ENCODE assay signal across 9 cellular contexts in the genomic region with DNA sequence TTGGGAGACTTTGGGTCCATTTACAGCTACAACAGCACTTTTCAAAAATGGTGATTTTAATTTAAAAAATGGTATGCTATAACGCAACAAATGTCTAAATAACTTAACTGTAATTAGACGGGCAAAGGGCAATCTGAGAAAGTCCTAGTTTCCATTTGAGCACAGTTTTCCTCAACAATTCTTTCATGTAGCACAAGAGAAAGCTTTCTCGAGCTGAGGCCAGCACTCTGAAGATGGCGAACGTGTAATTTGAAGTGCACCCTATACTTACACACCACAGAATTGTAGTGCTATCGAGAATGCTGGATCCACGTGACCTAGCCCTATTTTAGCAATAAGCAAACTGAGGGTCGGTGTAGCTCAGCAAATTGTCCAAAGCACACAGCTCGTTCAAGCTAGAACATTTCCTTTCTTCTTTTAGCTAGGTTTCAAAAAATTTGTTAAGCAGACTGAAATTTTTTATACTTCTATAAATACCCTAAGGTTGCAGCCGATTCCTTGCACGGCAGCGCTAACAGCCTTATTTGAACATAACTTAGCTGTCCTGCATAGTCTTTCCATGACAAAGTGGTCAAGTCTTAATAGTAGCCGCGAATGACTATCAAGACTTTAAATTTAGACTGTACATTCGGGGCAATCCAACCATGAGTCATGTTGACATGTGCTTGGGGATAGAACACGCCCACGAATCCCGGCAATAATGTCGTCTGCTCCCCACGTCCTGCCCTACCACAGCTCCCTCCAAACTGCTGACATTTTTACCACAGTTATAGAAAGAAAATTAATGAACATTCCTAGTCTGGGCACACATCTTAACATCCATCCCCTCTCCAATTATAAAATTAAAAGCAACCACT. TPM values are rescaled to one million over a fixed set of nuclear protein-coding genes. Genes with fewer than 3 reads are reported as not detected.
DNase-seq lines count a peak whose midpoint lies in the region; ATAC-seq and TF ChIP-seq lines count a peak whose summit lies in the region.
"Had no signal": no experiment of that assay in that cellular context is flagged by ENCODE, and none has a peak within 500 bp of the region (broad histone marks: within the 10 kb centered on the region; RNA-seq: fewer than 3 reads in every experiment).

No MANE protein-coding gene starts in this region.

- H3K9me3 ChIP-seq in psoas muscle (no peaks in the 10 kb centered on the region), HAP-1 (no peaks in the 10 kb centered on the region)
- H3K9me3 ChIP-seq: ovary had no signal

- intact Hi-C loops in psoas muscle (cut with DNase I): loop anchor here in 1 of 2 donors (10.0 kb wide), 2 partner anchors 300 to 540 kb away; no protein-coding TSS in a partner anchor

- H3K27ac ChIP-seq in psoas muscle: peak overlapping the region; percentile 100

- H3K36me3 ChIP-seq in psoas muscle (ENCODE audit: insufficient read depth in 1 of 2, low read depth in 1 of 2) (peaks cover 0 to 40% of the 10 kb centered on the region in 2 donors), HAP-1 (replicated peaks) (peaks cover 42% of the 10 kb centered on the region)
- H3K36me3 ChIP-seq: ovary had no signal

- no peak for TF ChIP-seq CTCF in fibroblast of pulmonary artery (IDR thresholded peaks at IDR 0.05; ENCODE audit: low read length, missing control alignments)
- no peak for TF ChIP-seq CTCF in psoas muscle (IDR thresholded peaks at IDR 0.05)

- DNase-seq in HCEC 1CT (peak; percentile 96), fibroblast of pulmonary artery (ENCODE audit: low read depth) (peak; percentile 89), psoas muscle (peak; percentile 39 to 64), HAP-1 (ENCODE audit: low spot score in 2 of 2) (no peak), NOMO-1 treated with dmso at 0.1 percent for 144 hours (lab: John Stamatoyannopoulos, UW; ENCODE audit: unreplicated experiment) (no peak)
- no peak for DNase-seq in activated CD4-positive, alpha-beta memory T cell treated with anti-CD3 and anti-CD28 coated beads, Interleukin-2, amount 10 ng/mL, durations not matched to agents 7 days and 5 days

- H3K4me3 ChIP-seq in fibroblast of pulmonary artery (replicated peaks; ENCODE audit: low read depth, low read length) (no peak overlapping the region), psoas muscle (peak overlapping the region; percentile 6), HAP-1 (no peak overlapping the region)
- H3K4me3 ChIP-seq: ovary had no signal

- POLR2A ChIA-PET in activated CD4-positive, alpha-beta memory T cell treated with anti-CD3 and anti-CD28 coated beads, Interleukin-2, amount 10 ng/mL, durations not matched to agents 7 days and 5 days (lab: Charles Lee): interaction anchor here (0.8 to 7.3 kb wide), 23 partner anchors 9 to 578 kb away, joined by 3 to 164 read pairs (median 4); a partner anchor contains a TSS

- peaks cover 51% of the 10 kb centered on the region for H3K4me1 Mint-ChIP-seq in activated CD4-positive, alpha-beta memory T cell treated with anti-CD3 and anti-CD28 coated beads, Interleukin-2, amount 10 ng/mL, durations not matched to agents 7 days and 5 days

- H3K4me1 ChIP-seq in psoas muscle (peaks cover 55% of the 10 kb centered on the region), HAP-1 (no peaks in the 10 kb centered on the region)

- peak overlapping the region; percentile 58 for H3K27ac Mint-ChIP-seq in activated CD4-positive, alpha-beta memory T cell treated with anti-CD3 and anti-CD28 coated beads, Interleukin-2, amount 10 ng/mL, durations not matched to agents 7 days and 5 days

- peak overlapping the region; percentile 7 for H3K4me3 Mint-ChIP-seq in activated CD4-positive, alpha-beta memory T cell treated with anti-CD3 and anti-CD28 coated beads, Interleukin-2, amount 10 ng/mL, durations not matched to agents 7 days and 5 days

- H3K27me3 ChIP-seq in psoas muscle (ENCODE audit: insufficient read depth in 3 of 3, low read length in 2 of 3) (no peaks in the 10 kb centered on the region), HAP-1 (ENCODE audit: low read depth) (no peaks in the 10 kb centered on the region)
- H3K27me3 ChIP-seq: ovary had no signal

- WGBS in psoas muscle, 3 donors: 41 to 49% (median 43%) methylated on average over 20 of the region's 20 CpGs

- H3K9me3 Mint-ChIP-seq in activated CD4-positive, alpha-beta memory T cell treated with anti-CD3 and anti-CD28 coated beads, Interleukin-2, amount 10 ng/mL, durations not matched to agents 7 days and 5 days: no peaks in the 10 kb centered on the region

- no peaks in the 10 kb centered on the region for H3K27me3 Mint-ChIP-seq in activated CD4-positive, alpha-beta memory T cell treated with anti-CD3 and anti-CD28 coated beads, Interleukin-2, amount 10 ng/mL, durations not matched to agents 7 days and 5 days

- CTCF ChIA-PET in activated CD4-positive, alpha-beta memory T cell treated with anti-CD3 and anti-CD28 coated beads, Interleukin-2, amount 10 ng/mL, durations not matched to agents 7 days and 5 days (lab: Charles Lee): interaction anchor here (1.0 to 1.2 kb wide), 3 partner anchors 8 to 33 kb away, joined by 4 read pairs; no protein-coding TSS in a partner anchor

- ATAC-seq in psoas muscle (peak; percentile 72 to 78 (median 75)), GM21619 (IDR thresholded peaks at IDR 0.05; ENCODE audit: unreplicated experiment) (no peak), HG03045 (IDR thresholded peaks at IDR 0.05; ENCODE audit: unreplicated experiment) (no peak)

- in situ Hi-C loops in HAP-1 (cut with MboI; ENCODE audit: low sequenced_read_pairs): loop anchor here (25.0 kb wide), 1 partner anchor 588 kb away; no protein-coding TSS in a partner anchor

- H3K36me3 Mint-ChIP-seq in activated CD4-positive, alpha-beta memory T cell treated with anti-CD3 and anti-CD28 coated beads, Interleukin-2, amount 10 ng/mL, durations not matched to agents 7 days and 5 days (ENCODE audit: low read depth): peaks cover 59% of the 10 kb centered on the region

RNA-seq across cellular contexts. Expression of a gene that starts 10.0 kb away (rescaled TPM):
- 100 to 1,000 TPM; 220 to 228 TPM for total RNA-seq in activated CD4-positive, alpha-beta memory T cell treated with anti-CD3 and anti-CD28 coated beads, Interleukin-2, amount 10 ng/mL, durations not matched to agents 7 days and 5 days
- total RNA-seq in psoas muscle: 100 to 1,000 TPM in 3 of 4 donors, 10 to 100 TPM in 1; 30.4 to 296 (median 173) TPM
- polyA plus RNA-seq in psoas muscle: 100 to 1,000 TPM in 2 of 3 donors, 10 to 100 TPM in 1; 94.1 to 138 (median 109) TPM

Comparison
In these comparisons a context has a peak if more than half of its experiments do, and no peak if none do; other contexts are left out.
1. DNase-seq: peak in HCEC 1CT (single experiment), fibroblast of pulmonary artery (single experiment) and psoas muscle (2 of 2); none in activated CD4-positive, alpha-beta memory T cell treated with anti-CD3 and anti-CD28 coated beads, Interleukin-2, amount 10 ng/mL, durations not matched to agents 7 days and 5 days (single experiment), HAP-1 (0 of 2) and NOMO-1 treated with dmso at 0.1 percent for 144 hours (single experiment).
2. ATAC-seq: peak in psoas muscle (4 of 4); none in GM21619 (single experiment) and HG03045 (single experiment).